Comparison of ENCODE assay signal across 30 cellular contexts in the genomic region with DNA sequence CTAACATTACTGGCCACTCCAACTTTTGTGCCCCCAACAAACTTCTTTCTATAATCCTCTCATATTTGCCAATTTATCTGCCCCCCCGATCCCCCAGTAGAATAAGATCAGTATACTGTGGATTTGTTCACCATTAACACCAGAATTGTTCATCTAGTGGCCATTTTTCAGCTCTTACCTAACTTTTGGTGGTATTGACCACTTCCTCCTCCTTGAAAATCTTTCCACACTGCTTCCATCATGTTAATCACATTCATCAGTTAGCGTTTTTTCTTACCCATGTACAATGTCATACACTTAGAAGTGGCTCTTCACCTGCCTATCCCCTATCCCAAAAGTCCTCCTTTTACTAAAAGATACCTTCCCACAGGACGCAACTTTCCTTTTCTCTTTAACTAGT. TPM values are rescaled to one million over a fixed set of nuclear protein-coding genes. Genes with fewer than 3 reads are reported as not detected.
"Had no signal": no experiment of that assay in that cellular context is flagged by ENCODE, and none has a peak within 500 bp of the region (broad histone marks: within the 10 kb centered on the region; RNA-seq: fewer than 3 reads in every experiment).

No MANE protein-coding gene starts in this region.

- DNase-seq: activated CD4-positive, alpha-beta T cell treated with anti-CD3 and anti-CD28 coated beads for 1 hour; activated CD4-positive, alpha-beta T cell treated with anti-CD3 and anti-CD28 coated beads, Interleukin-2, amount 10 ng/mL, durations not matched to agents 24 days and 14 days; activated CD4-positive, alpha-beta T cell treated with anti-CD3 and anti-CD28 coated beads, Interleukin-2, amount 50 U/mL, for 48 hours; activated effector memory CD4-positive, alpha-beta T cell treated with anti-CD3 and anti-CD28 coated beads, Interleukin-2, amount 50 U/mL, for 16 hours; activated naive CD4-positive, alpha-beta T cell treated with Interleukin-2 at 50 U/mL for 16 hours; activated naive CD8-positive, alpha-beta T cell treated with anti-CD3 and anti-CD28 coated beads, Interleukin-2, amount 50 U/mL, for 24 hours; activated T-cell treated with anti-CD3 and anti-CD28 coated beads, Interleukin-2, amount 50 U/mL, for 4 hours; amniotic stem cell; body of pancreas; central memory CD4-positive, alpha-beta T cell; cortex of kidney; NCI-H1092; NCI-H1417; NCI-H1694; NCI-H2029; NCI-H345; NCI-H510A; NCI-H69; NK-92 treated with Interleukin-12 subunit alpha and Interleukin-12 subunit beta, amount 100 ng/mL, for 24 hours; OCI-M1; RPMI8226; T-helper 1 cell had no signal

- H3K27ac ChIP-seq: ascending aorta, body of pancreas, KMS-11, SJSA1 had no signal

- ATAC-seq: activated naive CD4-positive, alpha-beta T cell treated with anti-CD3 and anti-CD28 coated beads, Interleukin-2, amount 50 U/mL, for 72 hours; activated naive CD8-positive, alpha-beta T cell treated with anti-CD3 and anti-CD28 coated beads, Interleukin-2, amount 50 U/mL, for 24 hours; activated T-cell treated with anti-CD3 and anti-CD28 coated beads, Interleukin-2, amount 50 U/mL, for 4 hours; body of pancreas; Panc1; Right ventricle myocardium inferior; SK-N-SH treated with all-trans-retinoic acid at 6 μM for 48 hours had no signal

- H3K4me3 ChIP-seq: ascending aorta, body of pancreas, SJSA1 had no signal

- H3K27me3 ChIP-seq: ascending aorta, body of pancreas, SJSA1 had no signal

- H3K9me3 ChIP-seq: ascending aorta, body of pancreas, SJSA1 had no signal

RNA-seq across cellular contexts. Expression of a gene that starts 27.8 kb away (rescaled TPM):
- total RNA-seq: activated naive CD4-positive, alpha-beta T cell treated with anti-CD3 and anti-CD28 coated beads, Interleukin-2, amount 50 U/mL, for 72 hours; ascending aorta; body of pancreas; chondrocyte; SJSA1 had no signal
